9 cellular contexts compared by ENCODE assay signal in genomic region chr9:71683598-71684235, GRCh38.
DNase-seq lines count a peak whose midpoint lies in the region; ATAC-seq, FAIRE-seq and TF ChIP-seq lines count a peak whose summit lies in the region.
"Had no signal": no experiment of that assay in that cellular context is flagged by ENCODE, and none has a peak within 500 bp of the region (broad histone marks: within the 10 kb centered on the region; RNA-seq: fewer than 3 reads in every experiment).

No MANE protein-coding gene starts in this region.

- peak overlapping the region; percentile 32 for H3K4me2 ChIP-seq in astrocyte (ENCODE audit: low read length)

- H3K4me1 Mint-ChIP-seq in astrocyte (ENCODE audit: low read depth, unreplicated experiment) = peaks cover 62% of the 10 kb centered on the region

- no peak for FAIRE-seq in astrocyte (lab: Jason Lieb, UNC)
- FAIRE-seq in frontal cortex (lab: Jason Lieb, UNC) = no peak

- H4K20me1 ChIP-seq in astrocyte (ENCODE audit: insufficient read depth, low read length) = no peaks in the 10 kb centered on the region

- H3K4me3 ChIP-seq in AG09309 (ENCODE audit: control insufficient read depth, low read depth, low read length) (no peak overlapping the region), HUES64 (ENCODE audit: low read length) (no peak overlapping the region), astrocyte (ENCODE audit: insufficient read depth, low read depth, low read length) (no peak overlapping the region)
- H3K4me3 ChIP-seq: thoracic aorta had no signal

- no peaks in the 10 kb centered on the region for H3K9me3 ChIP-seq in HUES64 (ENCODE audit: insufficient read depth, low read depth, low read length)
- no peaks in the 10 kb centered on the region for H3K9me3 ChIP-seq in astrocyte (ENCODE audit: insufficient read depth, low read depth, low read length)
- H3K9me3 ChIP-seq: thoracic aorta had no signal

- WGBS in HUES64 = 71% methylated on average over 9 of the region's 9 CpGs

- no peaks in the 10 kb centered on the region for H3K79me2 ChIP-seq in astrocyte (ENCODE audit: insufficient read depth, low read length)

- peak; percentile 81 for TF ChIP-seq CTCF in AG09309 (IDR thresholded peaks at IDR 0.05; ENCODE audit: control insufficient read depth, insufficient read depth, low read depth, low read length, missing control alignments)
- TF ChIP-seq CTCF in astrocyte (IDR thresholded peaks at IDR 0.05; ENCODE audit: insufficient read depth, low read depth, low read length) = peak; percentile 43

- ATAC-seq in GM19455 (IDR thresholded peaks at IDR 0.05; ENCODE audit: unreplicated experiment) = no peak

- H3K9ac ChIP-seq in HUES64 (ENCODE audit: low read depth, low read length) = peak overlapping the region; percentile 42; the same call in 1 of the 2 replicates
- H3K9ac ChIP-seq in astrocyte (ENCODE audit: low read length) = no peak overlapping the region

- peak overlapping the region; percentile 66 for H3K27ac Mint-ChIP-seq in astrocyte (ENCODE audit: unreplicated experiment)

- peaks cover 38% of the 10 kb centered on the region for H3K36me3 ChIP-seq in HUES64 (ENCODE audit: insufficient read depth, low read length)
- H3K36me3 ChIP-seq in astrocyte (ENCODE audit: insufficient read depth, low read length) = peaks cover 4% of the 10 kb centered on the region

- H3K36me3 Mint-ChIP-seq in astrocyte (ENCODE audit: low read depth, unreplicated experiment) = peaks cover 5% of the 10 kb centered on the region

- DNase-seq in AG09309 (ENCODE audit: low read depth) (no peak), astrocyte (ENCODE audit: low read depth) (peak; percentile 82), kidney tubule cell (ENCODE audit: low spot score) (peak; percentile 62), SKM-1 (lab: John Stamatoyannopoulos, UW; ENCODE audit: unreplicated experiment) (no peak), frontal cortex (ENCODE audit: low spot score in 2 of 2) (no peak)
- no peak for DNase-seq in activated CD4-positive, alpha-beta T cell treated with anti-CD3 and anti-CD28 coated beads, Interleukin-2, amount 50 U/mL, for 4 hours

- no peaks in the 10 kb centered on the region for H3K27me3 Mint-ChIP-seq in astrocyte (ENCODE audit: low read depth, unreplicated experiment)

- H3K27me3 ChIP-seq in HUES64 (ENCODE audit: insufficient read depth, low read length) (no peaks in the 10 kb centered on the region), astrocyte (ENCODE audit: insufficient read depth, low read length) (no peaks in the 10 kb centered on the region)

- H3K27ac ChIP-seq in HUES64 (ENCODE audit: low read depth, low read length) = peak overlapping the region; percentile 34; the same call in 1 of the 2 replicates
- H3K27ac ChIP-seq in astrocyte (ENCODE audit: low read depth, low read length) = peak overlapping the region; percentile 24
- H3K27ac ChIP-seq: thoracic aorta had no signal

- H3K4me3 Mint-ChIP-seq in astrocyte (ENCODE audit: unreplicated experiment) = no peak overlapping the region

- H3K9me3 Mint-ChIP-seq in astrocyte (ENCODE audit: unreplicated experiment) = no peaks in the 10 kb centered on the region

- H3K4me1 ChIP-seq in HUES64 (ENCODE audit: insufficient read depth, low read length) (peaks cover 43% of the 10 kb centered on the region), astrocyte (ENCODE audit: insufficient read depth, low read length) (peaks cover 44% of the 10 kb centered on the region)

- H2AFZ ChIP-seq in astrocyte (ENCODE audit: low read depth, low read length) = no peak overlapping the region

Comparison
In these comparisons a context has a peak if more than half of its experiments do, and no peak if none do; other contexts are left out.
1. DNase-seq: peak in astrocyte (single experiment) and kidney tubule cell (single experiment); none in AG09309 (single experiment), SKM-1 (single experiment), frontal cortex (0 of 2) and activated CD4-positive, alpha-beta T cell treated with anti-CD3 and anti-CD28 coated beads, Interleukin-2, amount 50 U/mL, for 4 hours (0 of 2).